In the genomic region with DNA sequence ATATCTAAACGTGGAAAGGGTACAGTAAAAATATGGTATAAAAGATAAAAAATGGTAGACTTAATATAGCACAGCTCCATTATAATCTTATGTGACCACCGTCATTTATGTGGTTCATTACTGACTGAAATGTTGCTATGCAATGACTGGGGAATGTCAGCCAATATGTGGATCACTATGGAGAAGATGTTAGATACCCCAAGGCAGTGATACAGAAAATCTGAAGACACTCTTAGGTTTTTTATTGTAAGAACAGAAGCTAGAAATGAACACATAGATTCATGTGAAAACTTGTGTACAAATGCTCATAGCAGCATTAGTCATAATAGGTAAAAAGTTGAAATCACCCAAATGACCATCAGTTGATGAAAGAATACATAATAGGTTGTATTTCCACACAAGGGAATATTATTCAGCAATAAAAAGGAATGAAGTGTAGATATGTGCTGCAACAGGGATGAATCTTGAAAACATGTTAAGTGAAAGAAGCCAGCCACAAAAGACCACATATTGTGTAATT, we compare ENCODE assay signal across 14 cellular contexts. TPM values are rescaled to one million over a fixed set of nuclear protein-coding genes. Genes with fewer than 3 reads are reported as not detected.
DNase-seq lines count a peak whose midpoint lies in the region; ATAC-seq and TF ChIP-seq lines count a peak whose summit lies in the region.
"Had no signal": no experiment of that assay in that cellular context is flagged by ENCODE, and none has a peak within 500 bp of the region (broad histone marks: within the 10 kb centered on the region; RNA-seq: fewer than 3 reads in every experiment).

No MANE protein-coding gene starts in this region.

- H2BK15ac ChIP-seq in IMR-90 (ENCODE audit: low read depth, low read length), result no peak overlapping the region

- no peak overlapping the region for H4K5ac ChIP-seq in IMR-90 (ENCODE audit: low read depth, low read length)

- no peak overlapping the region for H2BK120ac ChIP-seq in IMR-90 (ENCODE audit: low read depth, low read length)

- H4K20me1 ChIP-seq in IMR-90 (ENCODE audit: insufficient read depth, low read length), result peaks cover 55% of the 10 kb centered on the region

- H3K27ac ChIP-seq in cardiac muscle cell (peak overlapping the region; percentile 70), IMR-90 (ENCODE audit: insufficient read depth, low read length) (no peak overlapping the region), foreskin keratinocyte (no peak overlapping the region), SJCRH30 (no peak overlapping the region)
- H3K27ac ChIP-seq: C4-2B, GM23248 had no signal

- CTCF ChIA-PET in IMR-90 (lab: Yijun Ruan, JAX), result no interaction called here

- H3K9me3 Mint-ChIP-seq in stimulated activated effector memory CD8-positive, alpha-beta T cell treated with anti-CD3 and anti-CD28 coated beads, Interleukin-12 subunit alpha, Interleukin-12 subunit beta, amount 100 ng/mL, for 72 hours, result peaks cover 9% of the 10 kb centered on the region

- H2AFZ ChIP-seq in IMR-90 (replicated peaks; ENCODE audit: low read length, poor library complexity), result no peak overlapping the region
- H2AFZ ChIP-seq: GM23248 had no signal

- no peak overlapping the region for H3K4me3 Mint-ChIP-seq in stimulated activated effector memory CD8-positive, alpha-beta T cell treated with anti-CD3 and anti-CD28 coated beads, Interleukin-12 subunit alpha, Interleukin-12 subunit beta, amount 100 ng/mL, for 72 hours
- H3K4me3 Mint-ChIP-seq: CD4-positive, alpha-beta T cell had no signal

- intact Hi-C loops in Right ventricle myocardium superior (cut with DNase I), result no loop called here
- intact Hi-C loops in IMR-90 (cut with micrococcal nuclease), result no loop called here

- H3K36me3 ChIP-seq in cardiac muscle cell (no peaks in the 10 kb centered on the region), IMR-90 (ENCODE audit: control insufficient read depth, insufficient read depth, low read length) (no peaks in the 10 kb centered on the region), SJCRH30 (0 out of 2 replicates have a peak, but pooled peaks cover 2% of the 10 kb centered on the region)
- H3K36me3 ChIP-seq: HAP-1 had no signal

- WGBS in IMR-90 (ENCODE audit: extremely low coverage in 2 of 2, insufficient read length in 1 of 2), 2 experiments, result no CpG with 5 or more reads among the region's 2 CpGs

- H3K4ac ChIP-seq in IMR-90 (ENCODE audit: low read depth, low read length), result no peak overlapping the region

- no peak overlapping the region for H3K4me2 ChIP-seq in IMR-90 (ENCODE audit: low read depth, low read length)

- H3K79me1 ChIP-seq in IMR-90 (ENCODE audit: low read depth in 1 of 2, low read length in 2 of 2), result peaks cover 18 to 59% of the 10 kb centered on the region in 2 experiments

- POLR2A ChIA-PET in IMR-90 (lab: Charles Lee; ENCODE audit: unreplicated experiment), result no interaction called here

- DNase-seq in cardiac muscle cell (ENCODE audit: low read depth in 1 of 2, low spot score in 1 of 2) (no peak), Right ventricle myocardium superior (no peak), IMR-90 (no peak), foreskin keratinocyte (peak in 1 of 2 donors; percentile 61), SJCRH30 (no peak), NCI-H187 treated with DMSO at 0.1 percent for 48 hours (lab: John Stamatoyannopoulos, UW) (no peak), NOMO-1 treated with dmso at 0.1 percent for 144 hours (lab: John Stamatoyannopoulos, UW; ENCODE audit: unreplicated experiment) (no peak)
- DNase-seq in stimulated activated effector memory CD8-positive, alpha-beta T cell treated with anti-CD3 and anti-CD28 coated beads, Interleukin-12 subunit alpha, Interleukin-12 subunit beta, amount 100 ng/mL, for 72 hours (ENCODE audit: low spot score in 2 of 2), result no peak
- DNase-seq: ACHN; Caco-2; CD4-positive, alpha-beta T cell; GM23248 had no signal

- no peak overlapping the region for H3K14ac ChIP-seq in IMR-90 (replicated peaks; ENCODE audit: low read depth, low read length)

- H4K91ac ChIP-seq in IMR-90 (ENCODE audit: insufficient read depth, low read depth, low read length), result no peak overlapping the region

- no peak overlapping the region for H3K27ac Mint-ChIP-seq in stimulated activated effector memory CD8-positive, alpha-beta T cell treated with anti-CD3 and anti-CD28 coated beads, Interleukin-12 subunit alpha, Interleukin-12 subunit beta, amount 100 ng/mL, for 72 hours
- H3K27ac Mint-ChIP-seq: CD4-positive, alpha-beta T cell had no signal

- H2BK20ac ChIP-seq in IMR-90 (ENCODE audit: low read depth, low read length), result no peak overlapping the region

- H2AK9ac ChIP-seq in IMR-90 (replicated peaks; ENCODE audit: low read depth, low read length, poor library complexity), result no peak overlapping the region

- TF ChIP-seq CTCF in cardiac muscle cell (IDR thresholded peaks at IDR 0.05; ENCODE audit: low read depth, low read length), result no peak
- no peak for TF ChIP-seq CTCF in IMR-90 (conservative IDR thresholded peaks at IDR 0.05; ENCODE audit: low read depth, low read length)
- TF ChIP-seq CTCF in foreskin keratinocyte (conservative IDR thresholded peaks at IDR 0.05), result no peak

- H2AK5ac ChIP-seq in IMR-90 (ENCODE audit: low read depth, low read length), result no peak overlapping the region

- dilution Hi-C loops in IMR-90 (cut with HindIII; ENCODE audit: low sequenced_read_pairs, unreplicated experiment), result no loop called here

- H3K9ac ChIP-seq in IMR-90 (ENCODE audit: low read depth, low read length), result no peak overlapping the region
- H3K9ac ChIP-seq: GM23248 had no signal

- peaks cover 44% of the 10 kb centered on the region for H3K4me1 ChIP-seq in cardiac muscle cell (ENCODE audit: low read depth)
- peaks cover 2% of the 10 kb centered on the region for H3K4me1 ChIP-seq in IMR-90 (ENCODE audit: control insufficient read depth, insufficient read depth, low read length)
- H3K4me1 ChIP-seq in foreskin keratinocyte, result peaks cover 7% of the 10 kb centered on the region
- H3K4me1 ChIP-seq in SJCRH30, result no peaks in the 10 kb centered on the region
- H3K4me1 ChIP-seq: Caco-2 had no signal

- no peak overlapping the region for H3K56ac ChIP-seq in IMR-90 (ENCODE audit: extremely low read depth, insufficient read depth, low read length)

- H3K9me1 ChIP-seq in IMR-90 (ENCODE audit: insufficient read depth, low read length), result peaks cover 5% of the 10 kb centered on the region

- no peak for TF ChIP-seq POLR2A in IMR-90 (IDR thresholded peaks at IDR 0.05; ENCODE audit: low read depth, low read length)

- H2BK5ac ChIP-seq in IMR-90 (ENCODE audit: low read depth, low read length, poor library complexity, severe bottlenecking), result no peak overlapping the region

- no TSS peak for BruUV-seq in IMR-90 (replicated peaks; lab: Mats Ljungman, UMichigan)

- peaks cover 45% of the 10 kb centered on the region for H3K4me1 Mint-ChIP-seq in stimulated activated effector memory CD8-positive, alpha-beta T cell treated with anti-CD3 and anti-CD28 coated beads, Interleukin-12 subunit alpha, Interleukin-12 subunit beta, amount 100 ng/mL, for 72 hours

- in situ Hi-C loops in IMR-90 (cut with MboI; ENCODE audit: low sequenced_read_pairs), result no loop called here

- no peaks in the 10 kb centered on the region for H3K36me3 Mint-ChIP-seq in stimulated activated effector memory CD8-positive, alpha-beta T cell treated with anti-CD3 and anti-CD28 coated beads, Interleukin-12 subunit alpha, Interleukin-12 subunit beta, amount 100 ng/mL, for 72 hours

- H3K9me3 ChIP-seq in cardiac muscle cell (ENCODE audit: low read depth) (no peaks in the 10 kb centered on the region), IMR-90 (ENCODE audit: control insufficient read depth, insufficient read depth, low read length) (no peaks in the 10 kb centered on the region; the same call in 1 of the 2 replicates), SJCRH30 (replicated peaks) (no peaks in the 10 kb centered on the region; the same call in 1 of the 2 replicates)

- H4K8ac ChIP-seq in IMR-90 (ENCODE audit: low read depth in 2 of 2, low read length in 2 of 2), result no peak overlapping the region

- H3K18ac ChIP-seq in IMR-90 (ENCODE audit: low read depth, low read length), result no peak overlapping the region

- H3K23ac ChIP-seq in IMR-90 (ENCODE audit: low read depth, low read length), result no peak overlapping the region

- ATAC-seq in Right ventricle myocardium superior (ENCODE audit: poor library complexity), result no peak
- ATAC-seq in IMR-90 (ENCODE audit: low read depth), result no peak
- peak; percentile 28 for ATAC-seq in foreskin keratinocyte
- ATAC-seq in stimulated activated effector memory CD8-positive, alpha-beta T cell treated with anti-CD3 and anti-CD28 coated beads, Interleukin-12 subunit alpha, Interleukin-12 subunit beta, amount 100 ng/mL, for 72 hours, result peak; percentile 46

- H3K27me3 ChIP-seq in cardiac muscle cell (no peaks in the 10 kb centered on the region), IMR-90 (ENCODE audit: control insufficient read depth, insufficient read depth, low read length) (no peaks in the 10 kb centered on the region), foreskin keratinocyte (no peaks in the 10 kb centered on the region), SJCRH30 (no peaks in the 10 kb centered on the region)

- H3K4me3 ChIP-seq in cardiac muscle cell (no peak overlapping the region), IMR-90 (ENCODE audit: insufficient read depth, low read depth, low read length) (no peak overlapping the region), SJCRH30 (no peak overlapping the region)
- H3K4me3 ChIP-seq: GM23248, HAP-1 had no signal

- TF ChIP-seq RAD21 in IMR-90 (IDR thresholded peaks at IDR 0.05; ENCODE audit: low read length), result no peak

TF ChIP-seq in IMR-90, 13 proteins besides CTCF, POLR2A, EP300 and RAD21:
- no peak for TF ChIP-seq SMC3 (IDR thresholded peaks at IDR 0.05; ENCODE audit: low read depth, low read length)
- 0 out of 2 replicates have a peak, but pooled peaks have one; percentile 2 for TF ChIP-seq CEBPB (IDR thresholded peaks at IDR 0.05; ENCODE audit: low read depth, low read length)

RNA-seq across cellular contexts. Expression of a gene that starts 18.4 kb away (rescaled TPM):
- total RNA-seq in cardiac muscle cell, result 226 and 556 TPM in 2 replicates
- polyA plus RNA-seq in cardiac muscle cell, result 91.7 and 168 TPM in 2 replicates
- total RNA-seq in Right ventricle myocardium superior, result 137 TPM
- 16.7 and 20.8 TPM in 2 replicates for total RNA-seq in IMR-90 (2012; rRNA removed)
- polyA plus RNA-seq in IMR-90 (2012; rRNA removed), result 16.1 and 16.6 TPM in 2 replicates
- 7.0 and 12.0 TPM in 2 replicates for polyA plus RNA-seq in IMR-90 (2012; cell fraction: cytosol; rRNA removed)
- 43.0 and 72.9 TPM in 2 replicates for polyA plus RNA-seq in IMR-90 (2012; cell fraction: nucleus; rRNA removed; ENCODE audit: low replicate concordance)
- total RNA-seq in foreskin keratinocyte, result 16.1 and 17.0 TPM in 2 replicates
- 3.7 and 4.4 TPM in 2 replicates for polyA plus RNA-seq in foreskin keratinocyte
- 33.5 and 41.2 TPM in 2 replicates for total RNA-seq in SJCRH30 (2014; rRNA removed; shearing (Covaris generic))

Comparison
In these comparisons a context has a peak if more than half of its experiments do, and no peak if none do; other contexts are left out.
1. ATAC-seq: peak in foreskin keratinocyte (single experiment) and stimulated activated effector memory CD8-positive, alpha-beta T cell treated with anti-CD3 and anti-CD28 coated beads, Interleukin-12 subunit alpha, Interleukin-12 subunit beta, amount 100 ng/mL, for 72 hours (single experiment); none in Right ventricle myocardium superior (single experiment) and IMR-90 (single experiment).